ENCODE assay signal across 3 cellular contexts in genomic region chr2:65794994-65795393, GRCh38.
"Had no signal": no experiment of that assay in that cellular context is flagged by ENCODE, and none has a peak within 500 bp of the region (broad histone marks: within the 10 kb centered on the region; RNA-seq: fewer than 3 reads in every experiment).

No MANE protein-coding gene starts in this region.

- DNase-seq: GDM1, GF-D8 had no signal

- H3K4me3 ChIP-seq: GM12878 had no signal
